24 cellular contexts compared by ENCODE assay signal in genomic region chr2:221111739-221112138, GRCh38.
"Had no signal": no experiment of that assay in that cellular context is flagged by ENCODE, and none has a peak within 500 bp of the region (broad histone marks: within the 10 kb centered on the region; RNA-seq: fewer than 3 reads in every experiment).

No MANE protein-coding gene starts in this region.

- FAIRE-seq: colon, endothelial cell of umbilical vein had no signal

- H3K4me3 ChIP-seq: coronary artery, dorsolateral prefrontal cortex, esophagus muscularis mucosa, gastroesophageal sphincter, heart left ventricle, hepatocyte, left lung, lower lobe of right lung, mucosa of descending colon had no signal

- H3K27me3 ChIP-seq: dorsolateral prefrontal cortex, esophagus muscularis mucosa, gastroesophageal sphincter, heart left ventricle, hepatocyte, left lung had no signal

- DNase-seq: dermis blood vessel endothelial cell; dorsolateral prefrontal cortex; effector CD4-positive, alpha-beta T cell; effector memory CD4-positive, alpha-beta T cell; erythroblast; foreskin melanocyte; heart left ventricle; hypothalamus; immature natural killer cell; islet precursor cell; left cardiac atrium; left lung; left ventricle myocardium superior; lower lobe of right lung; mucosa of descending colon; naive B cell; naive thymus-derived CD8-positive, alpha-beta T cell had no signal

- H3K27ac ChIP-seq: coronary artery, dorsolateral prefrontal cortex, epithelial cell of prostate, esophagus muscularis mucosa, gastroesophageal sphincter, heart left ventricle, hepatocyte, left lung, lower lobe of right lung had no signal

- H3K4me1 ChIP-seq: esophagus muscularis mucosa, gastroesophageal sphincter, heart left ventricle, left lung, lower lobe of right lung had no signal

- ATAC-seq: gastroesophageal sphincter; heart left ventricle; left cardiac atrium; left lung; left ventricle myocardium superior; lower lobe of right lung; mucosa of descending colon; naive thymus-derived CD8-positive, alpha-beta T cell had no signal
